16 cellular contexts compared by ENCODE assay signal in the genomic region with DNA sequence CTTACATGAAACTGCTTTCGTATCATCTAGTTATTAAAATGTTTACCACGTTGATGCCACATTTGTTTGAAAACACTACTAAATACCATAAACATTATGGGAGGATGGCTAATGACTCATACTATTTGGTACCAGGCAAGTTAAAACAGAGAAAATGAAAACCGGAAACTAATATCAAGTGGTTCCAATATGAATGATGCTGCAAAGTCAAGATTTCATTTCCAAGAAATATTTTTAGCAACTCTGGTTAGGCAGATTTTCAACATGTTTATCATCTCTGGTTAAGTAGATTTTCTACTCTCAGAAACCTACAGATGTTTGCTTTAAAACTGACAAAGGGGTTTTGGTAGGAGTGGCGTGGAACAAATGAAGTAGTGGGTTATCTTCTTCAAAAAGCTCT. TPM values are rescaled to one million over a fixed set of nuclear protein-coding genes. Genes with fewer than 3 reads are reported as not detected.
DNase-seq lines count a peak whose midpoint lies in the region; ATAC-seq and TF ChIP-seq lines count a peak whose summit lies in the region.
"Had no signal": no experiment of that assay in that cellular context is flagged by ENCODE, and none has a peak within 500 bp of the region (broad histone marks: within the 10 kb centered on the region; RNA-seq: fewer than 3 reads in every experiment).

No MANE protein-coding gene starts in this region.

- no peaks in the 10 kb centered on the region for H3K36me3 Mint-ChIP-seq in natural killer cell treated with Interleukin-12 subunit alpha and Interleukin-12 subunit beta and Interleukin-15 and Interleukin-18, amount 100 ng/mL, for 72 hours
- H3K36me3 Mint-ChIP-seq in natural killer cell, result no peaks in the 10 kb centered on the region
- H3K36me3 Mint-ChIP-seq in activated T-helper 17 cell treated with anti-CD3 and anti-CD28 coated beads, Interleukin-2, amount 50 U/mL, for 72 hours (ENCODE audit: low read depth), result peaks cover 24% of the 10 kb centered on the region

- H3K27ac ChIP-seq in tibial artery (peak overlapping the region; percentile 45 to 56), prostate gland (no peak overlapping the region)
- H3K27ac ChIP-seq: vagina had no signal

- H3K4me1 Mint-ChIP-seq in natural killer cell treated with Interleukin-12 subunit alpha and Interleukin-12 subunit beta and Interleukin-15 and Interleukin-18, amount 100 ng/mL, for 72 hours (ENCODE audit: low read depth in 2 of 2), result peaks cover 21 to 31% of the 10 kb centered on the region in 2 donors
- H3K4me1 Mint-ChIP-seq in natural killer cell, result peaks cover 7 to 19% of the 10 kb centered on the region in 2 donors
- H3K4me1 Mint-ChIP-seq in activated T-helper 17 cell treated with anti-CD3 and anti-CD28 coated beads, Interleukin-2, amount 50 U/mL, for 72 hours, result peaks cover 18% of the 10 kb centered on the region

- H3K36me3 ChIP-seq in tibial artery (no peaks in the 10 kb centered on the region), prostate gland (no peaks in the 10 kb centered on the region)
- H3K36me3 ChIP-seq: vagina had no signal

- H3K27me3 ChIP-seq in tibial artery, result no peaks in the 10 kb centered on the region
- H3K27me3 ChIP-seq in prostate gland (replicated peaks; ENCODE audit: insufficient read depth), result no peaks in the 10 kb centered on the region
- H3K27me3 ChIP-seq: vagina had no signal

- no peaks in the 10 kb centered on the region for H3K9me3 Mint-ChIP-seq in natural killer cell treated with Interleukin-12 subunit alpha and Interleukin-12 subunit beta and Interleukin-15 and Interleukin-18, amount 100 ng/mL, for 72 hours
- H3K9me3 Mint-ChIP-seq in natural killer cell, result no peaks in the 10 kb centered on the region
- no peaks in the 10 kb centered on the region for H3K9me3 Mint-ChIP-seq in activated T-helper 17 cell treated with anti-CD3 and anti-CD28 coated beads, Interleukin-2, amount 50 U/mL, for 72 hours

- H3K27ac Mint-ChIP-seq in natural killer cell treated with Interleukin-12 subunit alpha and Interleukin-12 subunit beta and Interleukin-15 and Interleukin-18, amount 100 ng/mL, for 72 hours, result peak overlapping the region; percentile 65 to 85
- peak overlapping the region in 1 of 2 donors; percentile 45 for H3K27ac Mint-ChIP-seq in natural killer cell
- peak overlapping the region; percentile 85 for H3K27ac Mint-ChIP-seq in activated T-helper 17 cell treated with anti-CD3 and anti-CD28 coated beads, Interleukin-2, amount 50 U/mL, for 72 hours
- H3K27ac Mint-ChIP-seq: naive thymus-derived CD8-positive, alpha-beta T cell had no signal

- TF ChIP-seq POLR2A in prostate gland (IDR thresholded peaks at IDR 0.05), result no peak

- H3K9me3 ChIP-seq in tibial artery (no peaks in the 10 kb centered on the region), prostate gland (no peaks in the 10 kb centered on the region)
- H3K9me3 ChIP-seq: vagina had no signal

- no peak for DNase-seq in natural killer cell treated with Interleukin-12 subunit alpha and Interleukin-12 subunit beta and Interleukin-15 and Interleukin-18, amount 100 ng/mL, for 72 hours (ENCODE audit: low spot score)
- no peak for DNase-seq in natural killer cell
- DNase-seq in tibial artery, result no peak
- DNase-seq in prostate gland (ENCODE audit: low spot score), result no peak
- no peak for DNase-seq in stimulated activated CD4-positive, alpha-beta T cell treated with anti-CD3 and anti-CD28 coated beads, Interleukin-12 subunit alpha, Interleukin-12 subunit beta, amount 100 ng/mL, for 4 hours
- DNase-seq: activated CD4-positive, alpha-beta T cell treated with anti-CD3 and anti-CD28 coated beads, Interleukin-2, amount 50 U/mL, for 1 hour; left colon; naive thymus-derived CD8-positive, alpha-beta T cell; NCI-H2029; SW 1271 had no signal

- no peaks in the 10 kb centered on the region for H3K27me3 Mint-ChIP-seq in natural killer cell treated with Interleukin-12 subunit alpha and Interleukin-12 subunit beta and Interleukin-15 and Interleukin-18, amount 100 ng/mL, for 72 hours
- no peaks in the 10 kb centered on the region for H3K27me3 Mint-ChIP-seq in natural killer cell (ENCODE audit: low read depth in 2 of 2)
- H3K27me3 Mint-ChIP-seq in activated T-helper 17 cell treated with anti-CD3 and anti-CD28 coated beads, Interleukin-2, amount 50 U/mL, for 72 hours, result peaks cover 14% of the 10 kb centered on the region

- H3K4me3 Mint-ChIP-seq in natural killer cell treated with Interleukin-12 subunit alpha and Interleukin-12 subunit beta and Interleukin-15 and Interleukin-18, amount 100 ng/mL, for 72 hours, result peak overlapping the region; percentile 73
- no peak overlapping the region for H3K4me3 Mint-ChIP-seq in natural killer cell
- H3K4me3 Mint-ChIP-seq in activated T-helper 17 cell treated with anti-CD3 and anti-CD28 coated beads, Interleukin-2, amount 50 U/mL, for 72 hours, result peak overlapping the region; percentile 52
- H3K4me3 Mint-ChIP-seq: naive thymus-derived CD8-positive, alpha-beta T cell had no signal

- peak in 1 of 2 donors; percentile 51 for ATAC-seq in natural killer cell treated with Interleukin-12 subunit alpha and Interleukin-12 subunit beta and Interleukin-15 and Interleukin-18, amount 100 ng/mL, for 72 hours
- ATAC-seq in natural killer cell (no peak), HG03457 (IDR thresholded peaks at IDR 0.05; ENCODE audit: unreplicated experiment) (peak; percentile 40), HG03139 (IDR thresholded peaks at IDR 0.05; ENCODE audit: unreplicated experiment) (no peak)
- peak; percentile 74 for ATAC-seq in activated T-helper 17 cell treated with anti-CD3 and anti-CD28 coated beads, Interleukin-2, amount 50 U/mL, for 72 hours (replicated peaks)
- ATAC-seq: K562; left colon; naive thymus-derived CD8-positive, alpha-beta T cell had no signal

- peaks cover 0 to 17% (median 11%) of the 10 kb centered on the region in 4 donors for H3K4me1 ChIP-seq in tibial artery
- no peaks in the 10 kb centered on the region for H3K4me1 ChIP-seq in prostate gland (replicated peaks)

- WGBS in prostate gland, result 77% methylated on average over 4 of the region's 4 CpGs

- no peak overlapping the region for H3K4me3 ChIP-seq in tibial artery
- H3K4me3 ChIP-seq in prostate gland, result no peak overlapping the region
- H3K4me3 ChIP-seq: K562, smooth muscle cell, vagina had no signal

- TF ChIP-seq CTCF in natural killer cell (IDR thresholded peaks at IDR 0.05) (no peak), tibial artery (IDR thresholded peaks at IDR 0.05) (no peak), prostate gland (IDR thresholded peaks at IDR 0.05) (no peak)

- intact Hi-C loops in natural killer cell (cut with micrococcal nuclease) (loop anchor here (10.0 kb wide), 1 partner anchor 106 kb away; no protein-coding TSS in a partner anchor), tibial artery (cut with DNase I; ENCODE audit: low total_unique reads) (no loop called here), prostate gland (cut with DNase I) (no loop called here)

RNA-seq across cellular contexts. Expression of a gene that starts 4.9 kb away (rescaled TPM):
- 10 to 100 TPM in 1 of 2 donors, 1 to 10 TPM in 1; 8.1 to 23.7 TPM for total RNA-seq in natural killer cell treated with Interleukin-12 subunit alpha and Interleukin-12 subunit beta and Interleukin-15 and Interleukin-18, amount 100 ng/mL, for 72 hours
- total RNA-seq in natural killer cell (10 to 100 TPM; 43.2 to 53.9 (median 50.1) TPM), prostate gland (10 to 100 TPM in 1 of 2 donors, 1 to 10 TPM in 1; 4.1 to 22.3 TPM)
- total RNA-seq in activated T-helper 17 cell treated with anti-CD3 and anti-CD28 coated beads, Interleukin-2, amount 50 U/mL, for 72 hours, result 10 to 100 TPM in 1 of 2 donors, 1 to 10 TPM in 1; 9.4 to 33.4 TPM

Comparison
In these comparisons a context has a peak if more than half of its experiments do, and no peak if none do; other contexts are left out.
1. ATAC-seq: peak in HG03457 (single experiment) and activated T-helper 17 cell treated with anti-CD3 and anti-CD28 coated beads, Interleukin-2, amount 50 U/mL, for 72 hours (single experiment); none in natural killer cell (0 of 3) and HG03139 (single experiment).
2. H3K27ac ChIP-seq: peak in tibial artery (2 of 2); none in prostate gland (0 of 2).